ENCODE assay signal across 8 cellular contexts in the genomic region with DNA sequence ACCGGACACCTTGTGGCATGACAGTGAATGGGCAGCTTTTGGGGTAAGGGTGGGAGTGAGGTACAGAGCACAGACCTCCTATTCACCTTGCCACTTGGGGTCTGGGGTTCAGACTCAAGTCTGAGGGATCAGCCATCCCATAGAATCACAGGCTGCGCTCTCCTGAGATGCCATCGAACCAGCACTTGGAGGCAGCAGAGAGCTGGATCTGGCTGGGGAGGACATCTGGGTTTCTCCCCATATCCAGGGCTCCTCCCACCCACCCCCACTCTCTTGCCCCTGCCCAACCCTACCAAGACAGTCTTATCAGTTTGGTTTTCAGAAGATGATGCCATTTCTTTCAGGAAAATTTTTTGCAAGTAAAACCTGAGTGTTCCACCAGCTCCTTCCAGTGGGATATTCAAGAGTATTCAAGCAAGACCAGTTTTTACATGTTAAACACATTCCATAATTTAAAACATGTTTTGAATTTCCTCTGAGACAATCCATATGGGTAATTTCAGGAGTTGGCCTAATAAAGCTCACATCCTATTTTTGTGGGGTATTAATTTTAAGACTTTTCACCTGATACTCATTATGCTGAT. TPM values are rescaled to one million over a fixed set of nuclear protein-coding genes. Genes with fewer than 3 reads are reported as not detected.
DNase-seq lines count a peak whose midpoint lies in the region; ATAC-seq and TF ChIP-seq lines count a peak whose summit lies in the region.

No MANE protein-coding gene starts in this region.

- no peaks in the 10 kb centered on the region for H3K4me1 Mint-ChIP-seq in CD8-positive, alpha-beta T cell (ENCODE audit: low read depth)

- no peak overlapping the region for H3K27ac ChIP-seq in CD8-positive, alpha-beta T cell (ENCODE audit: low read depth, low read length)

- POLR2A ChIA-PET in CD8-positive, alpha-beta T cell (lab: Charles Lee), result no interaction called here

- H3K9me3 ChIP-seq in CD8-positive, alpha-beta T cell (ENCODE audit: low read length), result no peaks in the 10 kb centered on the region

- CTCF ChIA-PET in CD8-positive, alpha-beta T cell (lab: Charles Lee), result interaction anchor here (1.0 to 2.8 kb wide), 6 partner anchors 32 to 81 kb away, joined by 3 to 9 read pairs (median 4); no protein-coding TSS in a partner anchor

- peak; percentile 87 for ATAC-seq in left ventricle myocardium superior
- ATAC-seq in GM18517 (IDR thresholded peaks at IDR 0.05; ENCODE audit: unreplicated experiment), result no peak
- no peak for ATAC-seq in CD8-positive, alpha-beta T cell

- TF ChIP-seq CTCF in CD8-positive, alpha-beta T cell (IDR thresholded peaks at IDR 0.05), result no peak

- no peaks in the 10 kb centered on the region for H3K9me3 Mint-ChIP-seq in CD8-positive, alpha-beta T cell

- H3K27me3 ChIP-seq in CD8-positive, alpha-beta T cell (ENCODE audit: insufficient read depth, low read length), result no peaks in the 10 kb centered on the region

- H3K27ac Mint-ChIP-seq in CD8-positive, alpha-beta T cell, result no peak overlapping the region

- no peaks in the 10 kb centered on the region for H3K36me3 ChIP-seq in CD8-positive, alpha-beta T cell (ENCODE audit: insufficient read depth, low read length)

- DNase-seq in COLO829 (ENCODE audit: low spot score) (peak; percentile 63), GM19240 (ENCODE audit: insufficient read length, low spot score) (peak; percentile 44), NCI-H526 treated with DMSO at 0.1 percent for 48 hours (lab: John Stamatoyannopoulos, UW) (peak; percentile 42), amniotic epithelial cell (ENCODE audit: low read depth) (peak; percentile 66), left ventricle myocardium superior (peak; percentile 52), skeletal muscle cell (ENCODE audit: low read depth) (peak; percentile 11)
- DNase-seq in CD8-positive, alpha-beta T cell, result no peak

- H3K4me3 Mint-ChIP-seq in CD8-positive, alpha-beta T cell, result no peak overlapping the region

- no peaks in the 10 kb centered on the region for H3K27me3 Mint-ChIP-seq in CD8-positive, alpha-beta T cell (ENCODE audit: low read depth)

- no peaks in the 10 kb centered on the region for H3K4me1 ChIP-seq in CD8-positive, alpha-beta T cell (ENCODE audit: insufficient read depth, low read length)

- intact Hi-C loops in left ventricle myocardium superior (cut with micrococcal nuclease), result no loop called here
- intact Hi-C loops in CD8-positive, alpha-beta T cell (cut with DNase I, micrococcal nuclease), result no loop called here

- no peaks in the 10 kb centered on the region for H3K36me3 Mint-ChIP-seq in CD8-positive, alpha-beta T cell

- no peak overlapping the region for H3K4me3 ChIP-seq in skeletal muscle cell (ENCODE audit: low read depth, low read length)
- no peak overlapping the region for H3K4me3 ChIP-seq in CD8-positive, alpha-beta T cell (ENCODE audit: low read depth, low read length)

RNA-seq across cellular contexts. Expression of gene TEX44, which starts 29.2 kb away (rescaled TPM):
- not detected for total RNA-seq in left ventricle myocardium superior
- not detected for total RNA-seq in CD8-positive, alpha-beta T cell

RNA-seq across cellular contexts. Expression of gene NMUR1, which starts 33.2 kb away (rescaled TPM):
- not detected for total RNA-seq in left ventricle myocardium superior
- under 1 TPM; 0.27 to 0.50 TPM for total RNA-seq in CD8-positive, alpha-beta T cell

Comparison
In these comparisons a context has a peak if more than half of its experiments do, and no peak if none do; other contexts are left out.
1. DNase-seq: peak in COLO829 (single experiment), GM19240 (single experiment), NCI-H526 treated with DMSO at 0.1 percent for 48 hours (single experiment), amniotic epithelial cell (single experiment), left ventricle myocardium superior (single experiment) and skeletal muscle cell (single experiment); none in CD8-positive, alpha-beta T cell (0 of 7).